1 cellular context compared by ENCODE assay signal in the genomic region with DNA sequence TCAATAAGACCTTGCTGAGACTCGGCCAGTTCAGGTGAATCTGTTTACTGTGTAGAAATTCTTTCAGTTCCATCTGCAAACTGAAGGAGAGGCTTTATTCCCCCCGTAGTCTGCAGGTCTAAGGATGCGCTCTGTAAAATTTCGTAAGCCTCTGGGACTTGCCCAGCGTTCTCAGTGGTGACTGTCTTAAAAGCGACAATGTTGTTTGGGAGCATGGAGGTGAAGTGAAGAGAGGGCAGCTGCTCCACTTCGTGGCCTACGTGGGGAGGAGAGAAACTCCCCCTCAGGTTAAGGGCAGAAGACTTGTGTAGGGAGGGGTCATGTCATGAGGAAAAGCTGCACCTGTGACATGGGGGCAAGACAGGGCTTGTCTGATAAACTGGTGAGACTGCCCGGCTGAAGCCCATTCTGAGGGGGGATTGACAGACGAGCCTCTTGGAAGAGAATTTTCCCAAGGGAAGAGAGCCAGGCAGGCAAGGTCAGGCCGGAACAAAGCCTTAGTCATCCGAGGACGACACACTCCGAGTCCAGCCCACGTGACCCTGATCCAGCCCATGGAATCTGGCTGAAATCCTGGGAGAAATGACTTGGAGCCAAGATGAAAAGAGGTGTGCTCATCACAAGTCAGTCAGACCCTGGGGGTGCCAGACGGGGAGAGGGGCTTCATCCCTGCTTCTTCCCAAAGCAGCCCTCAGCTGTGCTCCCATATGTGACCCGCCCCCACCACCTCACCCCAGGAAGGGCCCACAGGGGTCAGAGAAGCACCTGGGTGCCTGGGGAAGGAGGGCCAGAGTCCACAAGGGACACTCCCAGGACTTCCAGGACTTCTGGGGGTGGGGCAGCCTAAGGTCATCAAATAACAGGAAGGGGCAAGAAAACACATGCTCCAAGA.
TF ChIP-seq lines count a peak whose summit lies in the region.

No MANE protein-coding gene starts in this region.

TF ChIP-seq in HepG2, 621 proteins besides CTCF, POLR2A, EP300 and RAD21 (continued from another document and continues in another):
- TF ChIP-seq, protein P1, sequence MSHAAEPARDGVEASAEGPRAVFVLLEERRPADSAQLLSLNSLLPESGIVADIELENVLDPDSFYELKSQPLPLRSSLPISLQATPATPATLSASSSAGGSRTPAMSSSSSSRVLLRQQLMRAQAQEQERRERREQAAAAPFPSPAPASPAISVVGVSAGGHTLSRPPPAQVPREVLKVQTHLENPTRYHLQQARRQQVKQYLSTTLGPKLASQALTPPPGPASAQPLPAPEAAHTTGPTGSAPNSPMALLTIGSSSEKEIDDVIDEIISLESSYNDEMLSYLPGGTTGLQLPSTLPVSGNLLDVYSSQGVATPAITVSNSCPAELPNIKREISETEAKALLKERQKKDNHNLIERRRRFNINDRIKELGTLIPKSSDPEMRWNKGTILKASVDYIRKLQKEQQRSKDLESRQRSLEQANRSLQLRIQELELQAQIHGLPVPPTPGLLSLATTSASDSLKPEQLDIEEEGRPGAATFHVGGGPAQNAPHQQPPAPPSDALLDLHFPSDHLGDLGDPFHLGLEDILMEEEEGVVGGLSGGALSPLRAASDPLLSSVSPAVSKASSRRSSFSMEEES (CRISPR knock-in tag; IDR thresholded peaks at IDR 0.05): peak; percentile 82
- TF ChIP-seq ZNF281 (CRISPR knock-in tag; IDR thresholded peaks at IDR 0.05; ENCODE audit: borderline replicate concordance) (peak; percentile 61), KDM5B (CRISPR knock-in tag; IDR thresholded peaks at IDR 0.05; ENCODE audit: borderline replicate concordance) (peak; percentile 71; the same call in 1 of the 2 replicates), ZSCAN22 (CRISPR knock-in tag; IDR thresholded peaks at IDR 0.05) (no peak), ZNF7 (CRISPR knock-in tag; IDR thresholded peaks at IDR 0.05) (no peak), RBFOX2 (IDR thresholded peaks at IDR 0.05; ENCODE audit: low read depth, low read length) (peak; percentile 54; the same call in 1 of the 2 replicates), ZNF235 (CRISPR knock-in tag; IDR thresholded peaks at IDR 0.05; ENCODE audit: borderline replicate concordance) (no peak), SP140L (CRISPR knock-in tag; IDR thresholded peaks at IDR 0.05; ENCODE audit: borderline replicate concordance) (no peak), BORCS8-MEF2B (CRISPR knock-in tag; IDR thresholded peaks at IDR 0.05) (peak; percentile 56; the same call in 1 of the 2 replicates), ATF2 (CRISPR knock-in tag; IDR thresholded peaks at IDR 0.05) (peak; percentile 63; the same call in 1 of the 2 replicates), ZNF275 (CRISPR knock-in tag; IDR thresholded peaks at IDR 0.05; ENCODE audit: borderline replicate concordance) (no peak), FOSL1 (CRISPR knock-in tag; IDR thresholded peaks at IDR 0.05; ENCODE audit: borderline replicate concordance) (peak; percentile 42; the same call in 1 of the 2 replicates), TARDBP (CRISPR knock-in tag; IDR thresholded peaks at IDR 0.05) (peak; percentile 74), MED1 (CRISPR knock-in tag; IDR thresholded peaks at IDR 0.05) (peak; percentile 88), ZSCAN21 (CRISPR knock-in tag; IDR thresholded peaks at IDR 0.05; ENCODE audit: borderline replicate concordance) (peak; percentile 71; the same call in 1 of the 2 replicates), SALL1 (CRISPR knock-in tag; IDR thresholded peaks at IDR 0.05) (peak; percentile 94), SMYD3 (CRISPR knock-in tag; IDR thresholded peaks at IDR 0.05) (peak; percentile 50; the same call in 1 of the 2 replicates), FOXA1 (IDR thresholded peaks at IDR 0.05) (no peak), FOXA1 (CRISPR knock-in tag; IDR thresholded peaks at IDR 0.05) (peak; percentile 8; the same call in 1 of the 2 replicates), SP5 (CRISPR knock-in tag; IDR thresholded peaks at IDR 0.05; ENCODE audit: borderline replicate concordance, low read depth) (peak; percentile 64; the same call in 1 of the 2 replicates), TCF7 (IDR thresholded peaks at IDR 0.05; ENCODE audit: low read depth) (peak; percentile 36; the same call in 1 of the 2 replicates), PATZ1 (CRISPR knock-in tag; IDR thresholded peaks at IDR 0.05) (peak; percentile 78), SETDB1 (CRISPR knock-in tag; IDR thresholded peaks at IDR 0.05; ENCODE audit: borderline replicate concordance) (no peak), NR2F6 (IDR thresholded peaks at IDR 0.05) (peak; percentile 71; the same call in 1 of the 2 replicates), NR2F6 (CRISPR knock-in tag; IDR thresholded peaks at IDR 0.05) (peak; percentile 57), MIER3 (CRISPR knock-in tag; IDR thresholded peaks at IDR 0.05; ENCODE audit: borderline replicate concordance) (0 out of 2 replicates have a peak, but pooled peaks have one; percentile 37), ZNF577 (CRISPR knock-in tag; IDR thresholded peaks at IDR 0.05; ENCODE audit: borderline replicate concordance, low read depth) (no peak), HNRNPK (IDR thresholded peaks at IDR 0.05; ENCODE audit: low read depth, low read length, poor library complexity, severe bottlenecking) (no peak), GZF1 (CRISPR knock-in tag; IDR thresholded peaks at IDR 0.05) (no peak), ZNF326 (CRISPR knock-in tag; IDR thresholded peaks at IDR 0.05; ENCODE audit: borderline replicate concordance) (no peak), CBX5 (CRISPR knock-in tag; IDR thresholded peaks at IDR 0.05; ENCODE audit: borderline replicate concordance) (peak; percentile 87; the same call in 1 of the 2 replicates)
- TF ChIP-seq, protein P2, sequence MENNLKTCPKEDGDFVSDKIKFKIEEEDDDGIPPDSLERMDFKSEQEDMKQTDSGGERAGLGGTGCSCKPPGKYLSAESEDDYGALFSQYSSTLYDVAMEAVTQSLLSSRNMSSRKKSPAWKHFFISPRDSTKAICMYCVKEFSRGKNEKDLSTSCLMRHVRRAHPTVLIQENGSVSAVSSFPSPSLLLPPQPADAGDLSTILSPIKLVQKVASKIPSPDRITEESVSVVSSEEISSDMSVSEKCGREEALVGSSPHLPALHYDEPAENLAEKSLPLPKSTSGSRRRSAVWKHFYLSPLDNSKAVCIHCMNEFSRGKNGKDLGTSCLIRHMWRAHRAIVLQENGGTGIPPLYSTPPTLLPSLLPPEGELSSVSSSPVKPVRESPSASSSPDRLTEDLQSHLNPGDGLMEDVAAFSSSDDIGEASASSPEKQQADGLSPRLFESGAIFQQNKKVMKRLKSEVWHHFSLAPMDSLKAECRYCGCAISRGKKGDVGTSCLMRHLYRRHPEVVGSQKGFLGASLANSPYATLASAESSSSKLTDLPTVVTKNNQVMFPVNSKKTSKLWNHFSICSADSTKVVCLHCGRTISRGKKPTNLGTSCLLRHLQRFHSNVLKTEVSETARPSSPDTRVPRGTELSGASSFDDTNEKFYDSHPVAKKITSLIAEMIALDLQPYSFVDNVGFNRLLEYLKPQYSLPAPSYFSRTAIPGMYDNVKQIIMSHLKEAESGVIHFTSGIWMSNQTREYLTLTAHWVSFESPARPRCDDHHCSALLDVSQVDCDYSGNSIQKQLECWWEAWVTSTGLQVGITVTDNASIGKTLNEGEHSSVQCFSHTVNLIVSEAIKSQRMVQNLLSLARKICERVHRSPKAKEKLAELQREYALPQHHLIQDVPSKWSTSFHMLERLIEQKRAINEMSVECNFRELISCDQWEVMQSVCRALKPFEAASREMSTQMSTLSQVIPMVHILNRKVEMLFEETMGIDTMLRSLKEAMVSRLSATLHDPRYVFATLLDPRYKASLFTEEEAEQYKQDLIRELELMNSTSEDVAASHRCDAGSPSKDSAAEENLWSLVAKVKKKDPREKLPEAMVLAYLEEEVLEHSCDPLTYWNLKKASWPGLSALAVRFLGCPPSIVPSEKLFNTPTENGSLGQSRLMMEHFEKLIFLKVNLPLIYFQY (CRISPR knock-in tag; IDR thresholded peaks at IDR 0.05; ENCODE audit: borderline replicate concordance): peak; percentile 53; the same call in 1 of the 2 replicates
- TF ChIP-seq, protein P3, sequence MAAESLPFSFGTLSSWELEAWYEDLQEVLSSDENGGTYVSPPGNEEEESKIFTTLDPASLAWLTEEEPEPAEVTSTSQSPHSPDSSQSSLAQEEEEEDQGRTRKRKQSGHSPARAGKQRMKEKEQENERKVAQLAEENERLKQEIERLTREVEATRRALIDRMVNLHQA (CRISPR knock-in tag; IDR thresholded peaks at IDR 0.05): no peak
- TF ChIP-seq, protein P4, sequence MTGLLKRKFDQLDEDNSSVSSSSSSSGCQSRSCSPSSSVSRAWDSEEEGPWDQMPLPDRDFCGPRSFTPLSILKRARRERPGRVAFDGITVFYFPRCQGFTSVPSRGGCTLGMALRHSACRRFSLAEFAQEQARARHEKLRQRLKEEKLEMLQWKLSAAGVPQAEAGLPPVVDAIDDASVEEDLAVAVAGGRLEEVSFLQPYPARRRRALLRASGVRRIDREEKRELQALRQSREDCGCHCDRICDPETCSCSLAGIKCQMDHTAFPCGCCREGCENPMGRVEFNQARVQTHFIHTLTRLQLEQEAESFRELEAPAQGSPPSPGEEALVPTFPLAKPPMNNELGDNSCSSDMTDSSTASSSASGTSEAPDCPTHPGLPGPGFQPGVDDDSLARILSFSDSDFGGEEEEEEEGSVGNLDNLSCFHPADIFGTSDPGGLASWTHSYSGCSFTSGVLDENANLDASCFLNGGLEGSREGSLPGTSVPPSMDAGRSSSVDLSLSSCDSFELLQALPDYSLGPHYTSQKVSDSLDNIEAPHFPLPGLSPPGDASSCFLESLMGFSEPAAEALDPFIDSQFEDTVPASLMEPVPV (CRISPR knock-in tag; IDR thresholded peaks at IDR 0.05): peak; percentile 60; the same call in 1 of the 2 replicates
- TF ChIP-seq, protein P5, sequence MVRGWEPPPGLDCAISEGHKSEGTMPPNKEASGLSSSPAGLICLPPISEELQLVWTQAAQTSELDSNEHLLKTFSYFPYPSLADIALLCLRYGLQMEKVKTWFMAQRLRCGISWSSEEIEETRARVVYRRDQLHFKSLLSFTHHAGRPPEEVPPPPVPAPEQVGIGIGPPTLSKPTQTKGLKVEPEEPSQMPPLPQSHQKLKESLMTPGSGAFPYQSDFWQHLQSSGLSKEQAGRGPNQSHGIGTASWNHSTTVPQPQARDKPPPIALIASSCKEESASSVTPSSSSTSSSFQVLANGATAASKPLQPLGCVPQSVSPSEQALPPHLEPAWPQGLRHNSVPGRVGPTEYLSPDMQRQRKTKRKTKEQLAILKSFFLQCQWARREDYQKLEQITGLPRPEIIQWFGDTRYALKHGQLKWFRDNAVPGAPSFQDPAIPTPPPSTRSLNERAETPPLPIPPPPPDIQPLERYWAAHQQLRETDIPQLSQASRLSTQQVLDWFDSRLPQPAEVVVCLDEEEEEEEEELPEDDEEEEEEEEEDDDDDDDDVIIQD (CRISPR knock-in tag; IDR thresholded peaks at IDR 0.05; ENCODE audit: low read depth): peak; percentile 79; the same call in 1 of the 2 replicates
- TF ChIP-seq, protein P6, sequence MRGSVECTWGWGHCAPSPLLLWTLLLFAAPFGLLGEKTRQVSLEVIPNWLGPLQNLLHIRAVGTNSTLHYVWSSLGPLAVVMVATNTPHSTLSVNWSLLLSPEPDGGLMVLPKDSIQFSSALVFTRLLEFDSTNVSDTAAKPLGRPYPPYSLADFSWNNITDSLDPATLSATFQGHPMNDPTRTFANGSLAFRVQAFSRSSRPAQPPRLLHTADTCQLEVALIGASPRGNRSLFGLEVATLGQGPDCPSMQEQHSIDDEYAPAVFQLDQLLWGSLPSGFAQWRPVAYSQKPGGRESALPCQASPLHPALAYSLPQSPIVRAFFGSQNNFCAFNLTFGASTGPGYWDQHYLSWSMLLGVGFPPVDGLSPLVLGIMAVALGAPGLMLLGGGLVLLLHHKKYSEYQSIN (CRISPR knock-in tag; IDR thresholded peaks at IDR 0.05; ENCODE audit: borderline replicate concordance): no peak
